ENCODE assay signal across 8 cellular contexts in the genomic region with DNA sequence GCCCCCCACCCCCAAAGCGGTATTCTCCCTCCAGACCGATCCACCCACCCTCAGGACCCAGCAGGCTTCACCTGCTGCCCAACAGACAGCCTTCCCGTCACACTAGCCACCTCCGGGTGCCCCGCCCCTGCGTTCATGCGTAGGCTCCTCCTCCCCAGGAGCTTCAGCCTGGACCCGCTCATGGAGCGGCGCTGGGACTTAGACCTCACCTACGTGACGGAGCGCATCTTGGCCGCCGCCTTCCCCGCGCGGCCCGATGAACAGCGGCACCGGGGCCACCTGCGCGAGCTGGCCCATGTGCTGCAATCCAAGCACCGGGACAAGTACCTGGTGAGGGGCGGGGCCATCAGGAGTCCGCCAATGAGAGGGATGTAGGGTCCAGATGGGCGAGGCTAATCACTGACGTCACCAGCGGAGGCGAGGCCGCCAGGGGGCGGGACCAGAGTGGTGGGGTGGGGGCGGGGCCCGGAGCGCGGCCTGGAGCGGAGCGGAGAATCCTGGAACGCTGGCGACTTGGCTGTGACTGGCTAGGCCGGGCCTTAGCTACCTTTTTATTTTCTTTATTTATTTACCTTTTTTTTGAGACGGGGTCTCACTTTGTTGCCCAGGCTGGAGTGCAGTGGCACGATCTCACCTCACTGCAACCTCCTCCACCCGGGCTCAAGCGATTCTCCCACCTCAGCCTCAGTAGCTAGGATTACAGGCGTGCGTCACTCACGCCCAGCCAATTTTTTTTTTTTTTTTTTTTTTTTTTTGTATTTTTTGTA. TPM values are rescaled to one million over a fixed set of nuclear protein-coding genes. Genes with fewer than 3 reads are reported as not detected.
DNase-seq lines count a peak whose midpoint lies in the region; ATAC-seq and TF ChIP-seq lines count a peak whose summit lies in the region.

No MANE protein-coding gene starts in this region.

- H3K36me3 ChIP-seq in DND-41 (ENCODE audit: insufficient read depth, low read length) (no peaks in the 10 kb centered on the region), Loucy (ENCODE audit: insufficient read depth, low read length) (no peaks in the 10 kb centered on the region), RWPE2 (ENCODE audit: low read depth) (peaks cover 20% of the 10 kb centered on the region)

- intact Hi-C loops in activated naive CD4-positive, alpha-beta T cell treated with anti-CD3 and anti-CD28 coated beads for 36 hours (cut with micrococcal nuclease) = loop anchor here (1.0 kb wide), 2 partner anchors 25 to 48 kb away; a partner anchor contains a TSS

- H3K27ac ChIP-seq in DND-41 (ENCODE audit: low read length) = no peak overlapping the region
- H3K27ac ChIP-seq in RWPE2 (ENCODE audit: poor library complexity, severe bottlenecking) = peak overlapping the region; percentile 95

- peak overlapping the region; percentile 95 for H3K4me3 Mint-ChIP-seq in activated naive CD4-positive, alpha-beta T cell treated with anti-CD3 and anti-CD28 coated beads for 36 hours

- H3K79me2 ChIP-seq in DND-41 (ENCODE audit: insufficient read depth, low read length) (no peaks in the 10 kb centered on the region), Loucy (ENCODE audit: insufficient read depth, low read length) (no peaks in the 10 kb centered on the region)

- peaks cover 11% of the 10 kb centered on the region for H3K4me1 Mint-ChIP-seq in activated naive CD4-positive, alpha-beta T cell treated with anti-CD3 and anti-CD28 coated beads for 36 hours (ENCODE audit: low read depth)

- H3K4me2 ChIP-seq in DND-41 (ENCODE audit: insufficient read depth, low read length) = no peak overlapping the region
- H3K4me2 ChIP-seq in Loucy (ENCODE audit: low read depth, low read length, poor library complexity, severe bottlenecking) = peak overlapping the region; percentile 87

- no peak for TF ChIP-seq CTCF in DND-41 (IDR thresholded peaks at IDR 0.05; ENCODE audit: borderline replicate concordance, extremely low read depth, low read length, poor library complexity, severe bottlenecking)
- TF ChIP-seq CTCF in Loucy (conservative IDR thresholded peaks at IDR 0.05; ENCODE audit: low read length) = no peak
- TF ChIP-seq CTCF in RWPE2 (IDR thresholded peaks at IDR 0.05; ENCODE audit: poor library complexity, severe bottlenecking) = no peak

- ATAC-seq in DND-41 (ENCODE audit: insufficient read depth, low read depth) (0 out of 3 replicates have a peak, but pooled peaks have one; percentile 26), GM21786 (IDR thresholded peaks at IDR 0.05; ENCODE audit: unreplicated experiment) (peak; percentile 91), RWPE2 (ENCODE audit: low read depth) (peak; percentile 68)

- H3K27me3 Mint-ChIP-seq in activated naive CD4-positive, alpha-beta T cell treated with anti-CD3 and anti-CD28 coated beads for 36 hours (ENCODE audit: low read depth) = no peaks in the 10 kb centered on the region

- no peaks in the 10 kb centered on the region for H3K9me2 ChIP-seq in Loucy (replicated peaks; ENCODE audit: low read depth, low read length)

- no peaks in the 10 kb centered on the region for H3F3A ChIP-seq in Loucy (ENCODE audit: low read depth)

- H3K27me3 ChIP-seq in DND-41 (ENCODE audit: insufficient read depth, low read length, poor library complexity) (no peaks in the 10 kb centered on the region), Loucy (ENCODE audit: insufficient read depth, low read length, poor library complexity, severe bottlenecking) (no peaks in the 10 kb centered on the region), RWPE2 (ENCODE audit: insufficient read depth, poor library complexity, severe bottlenecking) (no peaks in the 10 kb centered on the region)

- H2AFZ ChIP-seq in DND-41 (ENCODE audit: low read depth, low read length) (no peak overlapping the region), Loucy (ENCODE audit: low read length) (peak overlapping the region; percentile 100)

- no peaks in the 10 kb centered on the region for H4K20me1 ChIP-seq in DND-41 (ENCODE audit: insufficient read depth, low read length)
- no peaks in the 10 kb centered on the region for H4K20me1 ChIP-seq in Loucy (ENCODE audit: insufficient read depth, low read length, poor library complexity, severe bottlenecking)

- DNase-seq in DND-41 (no peak), RWPE2 (ENCODE audit: low spot score) (peak; percentile 97), germinal center (ENCODE audit: low spot score) (peak; percentile 93), nucleus accumbens (lab: John Stamatoyannopoulos, UW) (peak; percentile 67 to 98 (median 94)), superior temporal gyrus (ENCODE audit: extremely low spot score) (peak; percentile 97)
- DNase-seq in activated naive CD4-positive, alpha-beta T cell treated with anti-CD3 and anti-CD28 coated beads for 36 hours = peak; percentile 95

- peak overlapping the region; percentile 83 for H3K27ac Mint-ChIP-seq in activated naive CD4-positive, alpha-beta T cell treated with anti-CD3 and anti-CD28 coated beads for 36 hours

- CTCF ChIA-PET in activated naive CD4-positive, alpha-beta T cell treated with anti-CD3 and anti-CD28 coated beads for 36 hours (lab: Charles Lee) = interaction anchor here (0.6 to 4.2 kb wide), 13 partner anchors 8 to 1034 kb away, joined by 3 to 32 read pairs (median 3); a partner anchor contains a TSS

- H3K4me1 ChIP-seq in DND-41 (ENCODE audit: insufficient read depth, low read length) (no peaks in the 10 kb centered on the region), Loucy (ENCODE audit: insufficient read depth, low read length, poor library complexity, severe bottlenecking) (peaks cover 14% of the 10 kb centered on the region), RWPE2 (ENCODE audit: insufficient read depth, poor library complexity, severe bottlenecking) (peaks cover 32% of the 10 kb centered on the region)

- H3K9me3 Mint-ChIP-seq in activated naive CD4-positive, alpha-beta T cell treated with anti-CD3 and anti-CD28 coated beads for 36 hours = no peaks in the 10 kb centered on the region

- H3K4me3 ChIP-seq in DND-41 (ENCODE audit: low read depth in 1 of 2, low read length in 2 of 2) (no peak overlapping the region), Loucy (ENCODE audit: low read length, poor library complexity, severe bottlenecking) (peak overlapping the region; percentile 94), RWPE2 (ENCODE audit: severe bottlenecking) (peak overlapping the region; percentile 41)

- no peaks in the 10 kb centered on the region for H3K36me3 Mint-ChIP-seq in activated naive CD4-positive, alpha-beta T cell treated with anti-CD3 and anti-CD28 coated beads for 36 hours (ENCODE audit: low read depth)

- H3K9ac ChIP-seq in DND-41 (ENCODE audit: low read depth, low read length) = no peak overlapping the region
- H3K9ac ChIP-seq in Loucy (ENCODE audit: low read depth, low read length, poor library complexity, severe bottlenecking) = peak overlapping the region; percentile 48

- H3K9me3 ChIP-seq in DND-41 (ENCODE audit: insufficient read depth, low read length, severe bottlenecking) = no peaks in the 10 kb centered on the region
- no peaks in the 10 kb centered on the region for H3K9me3 ChIP-seq in Loucy (ENCODE audit: insufficient read depth, low read depth, low read length)
- no peaks in the 10 kb centered on the region for H3K9me3 ChIP-seq in RWPE2 (ENCODE audit: severe bottlenecking)

RNA-seq across cellular contexts. Expression of a gene that starts 4.4 kb away (rescaled TPM):
- under 1 TPM; 0.37 to 0.67 TPM for total RNA-seq in activated naive CD4-positive, alpha-beta T cell treated with anti-CD3 and anti-CD28 coated beads for 36 hours

RNA-seq across cellular contexts. Expression of a gene that starts 24.9 kb away (rescaled TPM):
- 10 to 100 TPM; 20.1 to 20.2 TPM for total RNA-seq in activated naive CD4-positive, alpha-beta T cell treated with anti-CD3 and anti-CD28 coated beads for 36 hours

RNA-seq across cellular contexts. Expression of a gene that starts 43.2 kb away (rescaled TPM):
- total RNA-seq in activated naive CD4-positive, alpha-beta T cell treated with anti-CD3 and anti-CD28 coated beads for 36 hours = 1 to 10 TPM; 3.7 to 6.4 TPM

RNA-seq across cellular contexts. Expression of a gene that starts 48.0 kb away (rescaled TPM):
- 100 to 1,000 TPM; 813 to 821 TPM for total RNA-seq in activated naive CD4-positive, alpha-beta T cell treated with anti-CD3 and anti-CD28 coated beads for 36 hours

RNA-seq across cellular contexts. Expression of a gene that starts 49.0 kb away (rescaled TPM):
- total RNA-seq in activated naive CD4-positive, alpha-beta T cell treated with anti-CD3 and anti-CD28 coated beads for 36 hours = under 1 TPM; 0.74 to 0.81 TPM

Comparison
In these comparisons a context has a peak if more than half of its experiments do, and no peak if none do; other contexts are left out.
1. ATAC-seq: peak in every context shown above with its lines; median percentile 91 in GM21786; 68 in RWPE2; 26 in DND-41.
2. H3K4me3 ChIP-seq: peak in Loucy (single experiment) and RWPE2 (single experiment); none in DND-41 (0 of 2).